19 cellular contexts compared by ENCODE assay signal in genomic region chr10:97485647-97486281, GRCh38. TPM values are rescaled to one million over a fixed set of nuclear protein-coding genes. Genes with fewer than 3 reads are reported as not detected.
A peak's percentile ranks its signal among the peaks of the same experiment; 100 is the strongest.
DNase-seq lines count a peak whose midpoint lies in the region; ATAC-seq, FAIRE-seq and TF ChIP-seq lines count a peak whose summit lies in the region.
"Had no signal": no experiment of that assay in that cellular context is flagged by ENCODE, and none has a peak within 500 bp of the region (broad histone marks: within the 10 kb centered on the region; RNA-seq: fewer than 3 reads in every experiment).

No MANE protein-coding gene starts in this region.

- in situ Hi-C loops in HepG2 (cut with HindIII; ENCODE audit: extremely low pct_ligation_motif_present, low pct_unique_long_range_greater_than_20kb), result no loop called here

- DNase-seq in right lobe of liver (no peak), HepG2 (ENCODE audit: low spot score) (no peak), chondrocyte (ENCODE audit: low spot score) (no peak), mesenteric fat pad (ENCODE audit: low spot score) (peak; percentile 9), NCI-H446 treated with DMSO at 0.1 percent for 48 hours (lab: John Stamatoyannopoulos, UW) (no peak), NCI-H526 treated with DMSO at 0.1 percent for 48 hours (lab: John Stamatoyannopoulos, UW) (no peak)
- DNase-seq: BE2C; CD4-positive, alpha-beta memory T cell; COR-L47; DMS153; DMS79 treated with DMSO at 0.1 percent for 48 hours; EL; GOT3; H9 had no signal

- POLR2A ChIA-PET in HepG2 (lab: Yijun Ruan, JAX), result no interaction called here

- no peak overlapping the region for H2AFZ ChIP-seq in HepG2 (ENCODE audit: low read length)

- TF ChIP-seq CTCF in right lobe of liver (IDR thresholded peaks at IDR 0.05) (no peak), HepG2 (CRISPR knock-in tag; IDR thresholded peaks at IDR 0.05) (no peak), chondrocyte (IDR thresholded peaks at IDR 0.05) (no peak)

- no peak overlapping the region for H3K4me3 Mint-ChIP-seq in chondrocyte (ENCODE audit: unreplicated experiment)
- H3K4me3 Mint-ChIP-seq: CD4-positive, alpha-beta memory T cell; H9 had no signal

- peaks cover 23% of the 10 kb centered on the region for H3K4me1 Mint-ChIP-seq in chondrocyte (ENCODE audit: low read depth)

- TF ChIP-seq RAD21 in HepG2 (CRISPR knock-in tag; IDR thresholded peaks at IDR 0.05), result no peak

- H3K9me3 ChIP-seq in right lobe of liver, result no peaks in the 10 kb centered on the region
- no peaks in the 10 kb centered on the region for H3K9me3 ChIP-seq in HepG2 (ENCODE audit: low read length)
- H3K9me3 ChIP-seq: A549, BE2C had no signal

- TF ChIP-seq POLR2A in right lobe of liver (IDR thresholded peaks at IDR 0.05) (no peak), HepG2 (IDR thresholded peaks at IDR 0.05; ENCODE audit: insufficient read depth in 1 of 2, low read depth in 2 of 2, low read length in 2 of 2) (no peak)

- intact Hi-C loops in right lobe of liver (cut with DNase I), result no loop called here
- intact Hi-C loops in HepG2 (cut with micrococcal nuclease; ENCODE audit: unreplicated experiment), result no loop called here

- 76% methylated on average over 4 of the region's 4 CpGs for WGBS in right lobe of liver (ENCODE audit: insufficient coverage, low coverage, low lambda C conversion rate, missing lambda C conversion rate)
- 96% methylated on average over 4 of the region's 4 CpGs for WGBS in HepG2 (ENCODE audit: low lambda C conversion rate)

- H4K20me1 ChIP-seq in HepG2 (ENCODE audit: insufficient read depth, low read length), result peaks cover 7% of the 10 kb centered on the region; the same call in 1 of the 2 replicates

- H3K9me3 Mint-ChIP-seq in chondrocyte (ENCODE audit: low read depth), result no peaks in the 10 kb centered on the region
- H3K9me3 Mint-ChIP-seq: CD4-positive, alpha-beta memory T cell; H9 had no signal

- H3K36me3 Mint-ChIP-seq in chondrocyte (ENCODE audit: low read depth), result peaks cover 2% of the 10 kb centered on the region

- H3K4me1 ChIP-seq in right lobe of liver, result peaks cover 0 to 14% (median 2%) of the 10 kb centered on the region in 4 donors
- H3K4me1 ChIP-seq in HepG2 (ENCODE audit: insufficient read depth, low read length), result peaks cover 9% of the 10 kb centered on the region; the same call in 1 of the 2 replicates
- H3K4me1 ChIP-seq: BE2C had no signal

- H3K27me3 ChIP-seq in right lobe of liver, result no peaks in the 10 kb centered on the region
- H3K27me3 ChIP-seq in HepG2 (ENCODE audit: control insufficient read depth in 1 of 2, insufficient read depth in 2 of 2, low read length in 2 of 2), result no peaks in the 10 kb centered on the region
- H3K27me3 ChIP-seq: BE2C had no signal

- no peak overlapping the region for H3K9ac ChIP-seq in HepG2 (ENCODE audit: insufficient read depth, low read depth, low read length)

- BruUV-seq in HepG2 (replicated peaks; lab: Mats Ljungman, UMichigan), result no TSS peak

- H3K79me2 ChIP-seq in HepG2 (ENCODE audit: insufficient read depth, low read length), result peaks cover 59% of the 10 kb centered on the region

- no peak for FAIRE-seq in HepG2 (lab: Jason Lieb, UNC)
- FAIRE-seq: A549, D721Med, G401.6, GM12891 had no signal

- H3K4me3 ChIP-seq in right lobe of liver (no peak overlapping the region), HepG2 (replicated peaks in 1 of 3; ENCODE audit: insufficient read depth in 1 of 3, low read depth in 2 of 3, low read length in 3 of 3) (no peak overlapping the region)
- H3K4me3 ChIP-seq: A549 had no signal

- TF ChIP-seq EP300 in HepG2 (IDR thresholded peaks at IDR 0.05; ENCODE audit: low read depth in 2 of 2, low read length in 2 of 2) (no peak), HepG2 (CRISPR knock-in tag; IDR thresholded peaks at IDR 0.05; ENCODE audit: borderline replicate concordance) (no peak)

- no peak overlapping the region for H3K4me2 ChIP-seq in HepG2 (ENCODE audit: low read depth, low read length)
- H3K4me2 ChIP-seq: A549 had no signal

- H3K27ac ChIP-seq in right lobe of liver, result no peak overlapping the region
- H3K27ac ChIP-seq in HepG2 (ENCODE audit: extremely low read length, insufficient read depth, low read length), result no peak overlapping the region
- H3K27ac ChIP-seq: A549, C4-2B had no signal

- ATAC-seq in right lobe of liver (peak; percentile 33 to 56 (median 46)), HepG2 (no peak)
- ATAC-seq: A549 had no signal

- CTCF ChIA-PET in HepG2 (lab: Yijun Ruan, JAX; ENCODE audit: low intra/inter-chr PET ratio, low total read pairs), result no interaction called here

- H3K36me3 ChIP-seq in right lobe of liver, result peaks cover 0 to 6% (median 2%) of the 10 kb centered on the region in 4 donors
- peaks cover 5 to 37% of the 10 kb centered on the region in 2 experiments for H3K36me3 ChIP-seq in HepG2 (replicated peaks in 1 of 2; ENCODE audit: control insufficient read depth in 1 of 2, insufficient read depth in 2 of 2, low read length in 2 of 2)

- peak overlapping the region; percentile 4 for H3K27ac Mint-ChIP-seq in chondrocyte (ENCODE audit: unreplicated experiment)

- no peaks in the 10 kb centered on the region for H3K27me3 Mint-ChIP-seq in chondrocyte (ENCODE audit: low read depth)
- H3K27me3 Mint-ChIP-seq: CD4-positive, alpha-beta memory T cell had no signal

RNA-seq across cellular contexts. Expression of gene MMS19, which starts 12.5 kb away (rescaled TPM):
- total RNA-seq in right lobe of liver (10 to 100 TPM; 18.7 to 40.7 (median 20.3) TPM), HepG2 (2016; rRNA removed; fragmentation: Illumina TruSeq; extraction: Trizol) (76.4 and 95.9 TPM in 2 replicates), chondrocyte (63.4 to 80.2 TPM (median 66.6 TPM) in 3 replicates), mesenteric fat pad (38.0 TPM)
- total RNA-seq in HepG2 (2016; cell fraction: cytosol; rRNA removed; fragmentation: Illumina TruSeq; extraction: Trizol; ENCODE audit: low read depth), result 27.5 and 31.1 TPM in 2 replicates
- total RNA-seq in HepG2 (2016; cell fraction: insoluble cytoplasmic fraction; rRNA removed; fragmentation: Illumina TruSeq; extraction: Trizol), result 79.3 and 88.8 TPM in 2 replicates
- total RNA-seq in HepG2 (2016; cell fraction: membrane; rRNA removed; fragmentation: Illumina TruSeq; extraction: Trizol), result 38.8 and 43.6 TPM in 2 replicates
- total RNA-seq in HepG2 (2016; cell fraction: nucleus; rRNA removed; fragmentation: Illumina TruSeq; extraction: Trizol), result 62.7 and 83.1 TPM in 2 replicates
- 106 and 107 TPM in 2 replicates for polyA plus RNA-seq in HepG2 (2011; rRNA removed)
- 89.6 and 111 TPM in 2 replicates for polyA plus RNA-seq in HepG2 (2011; cell fraction: cytosol; rRNA removed)
- 266 and 333 TPM in 2 replicates for polyA plus RNA-seq in HepG2 (2011; cell fraction: nucleus; rRNA removed)
- polyA plus RNA-seq in HepG2 (2012), result 58.1 and 64.4 TPM in 2 replicates
- polyA plus RNA-seq in HepG2 (2016; cell fraction: cytosol; fragmentation: Illumina TruSeq; extraction: Trizol; ENCODE audit: low read depth), result 12.2 and 14.0 TPM in 2 replicates
- 75.8 and 88.6 TPM in 2 replicates for polyA plus RNA-seq in HepG2 (2016; cell fraction: insoluble cytoplasmic fraction; fragmentation: Illumina TruSeq; extraction: Trizol; ENCODE audit: low read depth)
- polyA plus RNA-seq in HepG2 (2016; cell fraction: membrane; fragmentation: Illumina TruSeq; extraction: Trizol; ENCODE audit: low read depth), result 26.7 and 29.6 TPM in 2 replicates
- polyA plus RNA-seq in HepG2 (2016; cell fraction: nucleus; fragmentation: Illumina TruSeq; extraction: Trizol; ENCODE audit: insufficient read depth, low read depth), result 128 and 129 TPM in 2 replicates
- 188 and 392 TPM in 2 replicates for polyA minus RNA-seq in HepG2 (2011; rRNA and poly(A)+ RNA removed; ENCODE audit: low replicate concordance)
- polyA minus RNA-seq in HepG2 (2011; cell fraction: cytosol; rRNA and poly(A)+ RNA removed), result 76.6 and 90.0 TPM in 2 replicates
- polyA minus RNA-seq in HepG2 (2011; cell fraction: nucleus; rRNA and poly(A)+ RNA removed), result 109 and 123 TPM in 2 replicates

RNA-seq across cellular contexts. Expression of gene UBTD1, which starts 13.0 kb away (rescaled TPM):
- total RNA-seq in right lobe of liver (1 to 10 TPM; 5.4 to 8.8 (median 7.0) TPM), HepG2 (2016; rRNA removed; fragmentation: Illumina TruSeq; extraction: Trizol) (5.8 and 7.9 TPM in 2 replicates), chondrocyte (29.3 to 38.2 TPM (median 38.2 TPM) in 3 replicates), mesenteric fat pad (19.9 TPM)
- 9.2 and 11.9 TPM in 2 replicates for total RNA-seq in HepG2 (2016; cell fraction: cytosol; rRNA removed; fragmentation: Illumina TruSeq; extraction: Trizol; ENCODE audit: low read depth)
- 6.4 and 7.1 TPM in 2 replicates for total RNA-seq in HepG2 (2016; cell fraction: insoluble cytoplasmic fraction; rRNA removed; fragmentation: Illumina TruSeq; extraction: Trizol)
- total RNA-seq in HepG2 (2016; cell fraction: membrane; rRNA removed; fragmentation: Illumina TruSeq; extraction: Trizol), result 14.8 and 18.5 TPM in 2 replicates
- 2.4 and 3.1 TPM in 2 replicates for total RNA-seq in HepG2 (2016; cell fraction: nucleus; rRNA removed; fragmentation: Illumina TruSeq; extraction: Trizol)
- polyA plus RNA-seq in HepG2 (2011; rRNA removed), result 10.0 and 11.4 TPM in 2 replicates
- 9.4 and 14.7 TPM in 2 replicates for polyA plus RNA-seq in HepG2 (2011; cell fraction: cytosol; rRNA removed)
- 8.0 and 8.7 TPM in 2 replicates for polyA plus RNA-seq in HepG2 (2011; cell fraction: nucleus; rRNA removed)
- polyA plus RNA-seq in HepG2 (2012), result 3.0 and 5.7 TPM in 2 replicates
- 15.7 and 20.7 TPM in 2 replicates for polyA plus RNA-seq in HepG2 (2016; cell fraction: cytosol; fragmentation: Illumina TruSeq; extraction: Trizol; ENCODE audit: low read depth)
- polyA plus RNA-seq in HepG2 (2016; cell fraction: insoluble cytoplasmic fraction; fragmentation: Illumina TruSeq; extraction: Trizol; ENCODE audit: low read depth), result 7.6 and 9.1 TPM in 2 replicates
- 18.5 and 20.4 TPM in 2 replicates for polyA plus RNA-seq in HepG2 (2016; cell fraction: membrane; fragmentation: Illumina TruSeq; extraction: Trizol; ENCODE audit: low read depth)
- polyA plus RNA-seq in HepG2 (2016; cell fraction: nucleus; fragmentation: Illumina TruSeq; extraction: Trizol; ENCODE audit: insufficient read depth, low read depth), result 7.0 and 8.0 TPM in 2 replicates
- 3.1 and 12.1 TPM in 2 replicates for polyA minus RNA-seq in HepG2 (2011; rRNA and poly(A)+ RNA removed; ENCODE audit: low replicate concordance)
- polyA minus RNA-seq in HepG2 (2011; cell fraction: cytosol; rRNA and poly(A)+ RNA removed), result 5.4 and 6.2 TPM in 2 replicates
- polyA minus RNA-seq in HepG2 (2011; cell fraction: nucleus; rRNA and poly(A)+ RNA removed), result 1.4 and 1.5 TPM in 2 replicates

RNA-seq across cellular contexts. Expression of gene ZDHHC16, which starts 39.8 kb away (rescaled TPM):
- 10 to 100 TPM; 15.8 to 27.0 (median 22.8) TPM for total RNA-seq in right lobe of liver
- 30.2 and 41.8 TPM in 2 replicates for total RNA-seq in HepG2 (2016; rRNA removed; fragmentation: Illumina TruSeq; extraction: Trizol)
- 84.0 and 92.7 TPM in 2 replicates for total RNA-seq in HepG2 (2016; cell fraction: cytosol; rRNA removed; fragmentation: Illumina TruSeq; extraction: Trizol; ENCODE audit: low read depth)
- total RNA-seq in HepG2 (2016; cell fraction: insoluble cytoplasmic fraction; rRNA removed; fragmentation: Illumina TruSeq; extraction: Trizol), result 25.9 and 43.5 TPM in 2 replicates
- total RNA-seq in HepG2 (2016; cell fraction: membrane; rRNA removed; fragmentation: Illumina TruSeq; extraction: Trizol), result 104 and 115 TPM in 2 replicates
- 30.7 and 33.0 TPM in 2 replicates for total RNA-seq in HepG2 (2016; cell fraction: nucleus; rRNA removed; fragmentation: Illumina TruSeq; extraction: Trizol)
- polyA plus RNA-seq in HepG2 (2011; rRNA removed), result 40.8 and 49.4 TPM in 2 replicates
- polyA plus RNA-seq in HepG2 (2011; cell fraction: cytosol; rRNA removed), result 50.8 and 52.5 TPM in 2 replicates
- 59.0 and 60.8 TPM in 2 replicates for polyA plus RNA-seq in HepG2 (2011; cell fraction: nucleus; rRNA removed)
- 15.7 and 18.2 TPM in 2 replicates for polyA plus RNA-seq in HepG2 (2012)
- polyA plus RNA-seq in HepG2 (2016; cell fraction: cytosol; fragmentation: Illumina TruSeq; extraction: Trizol; ENCODE audit: low read depth), result 102 and 121 TPM in 2 replicates
- 34.1 and 41.4 TPM in 2 replicates for polyA plus RNA-seq in HepG2 (2016; cell fraction: insoluble cytoplasmic fraction; fragmentation: Illumina TruSeq; extraction: Trizol; ENCODE audit: low read depth)
- 122 and 132 TPM in 2 replicates for polyA plus RNA-seq in HepG2 (2016; cell fraction: membrane; fragmentation: Illumina TruSeq; extraction: Trizol; ENCODE audit: low read depth)
- polyA plus RNA-seq in HepG2 (2016; cell fraction: nucleus; fragmentation: Illumina TruSeq; extraction: Trizol; ENCODE audit: insufficient read depth, low read depth), result 55.7 and 56.8 TPM in 2 replicates
- 142 and 286 TPM in 2 replicates for polyA minus RNA-seq in HepG2 (2011; rRNA and poly(A)+ RNA removed; ENCODE audit: low replicate concordance)
- polyA minus RNA-seq in HepG2 (2011; cell fraction: cytosol; rRNA and poly(A)+ RNA removed), result 20.4 TPM in 2 replicates
- polyA minus RNA-seq in HepG2 (2011; cell fraction: nucleus; rRNA and poly(A)+ RNA removed), result 33.9 and 35.7 TPM in 2 replicates
- 50.4 to 64.8 TPM (median 53.0 TPM) in 3 replicates for total RNA-seq in chondrocyte
- 28.0 TPM for total RNA-seq in mesenteric fat pad

RNA-seq across cellular contexts. Expression of gene EXOSC1, which starts 40.0 kb away (rescaled TPM):
- total RNA-seq in right lobe of liver (10 to 100 TPM in 5 of 6 experiments, 1 to 10 TPM in 1; 9.2 to 19.1 (median 11.8) TPM), HepG2 (2016; rRNA removed; fragmentation: Illumina TruSeq; extraction: Trizol) (39.9 and 47.6 TPM in 2 replicates), chondrocyte (28.6 to 41.2 TPM (median 28.7 TPM) in 3 replicates), mesenteric fat pad (21.2 TPM)
- 23.7 and 27.6 TPM in 2 replicates for total RNA-seq in HepG2 (2016; cell fraction: cytosol; rRNA removed; fragmentation: Illumina TruSeq; extraction: Trizol; ENCODE audit: low read depth)
- 37.7 and 48.0 TPM in 2 replicates for total RNA-seq in HepG2 (2016; cell fraction: insoluble cytoplasmic fraction; rRNA removed; fragmentation: Illumina TruSeq; extraction: Trizol)
- total RNA-seq in HepG2 (2016; cell fraction: membrane; rRNA removed; fragmentation: Illumina TruSeq; extraction: Trizol), result 24.0 and 25.8 TPM in 2 replicates
- 16.9 and 23.2 TPM in 2 replicates for total RNA-seq in HepG2 (2016; cell fraction: nucleus; rRNA removed; fragmentation: Illumina TruSeq; extraction: Trizol)
- polyA plus RNA-seq in HepG2 (2011; rRNA removed), result 36.3 and 38.0 TPM in 2 replicates
- polyA plus RNA-seq in HepG2 (2011; cell fraction: cytosol; rRNA removed), result 37.5 and 37.9 TPM in 2 replicates
- polyA plus RNA-seq in HepG2 (2011; cell fraction: nucleus; rRNA removed), result 14.0 and 17.7 TPM in 2 replicates
- 31.8 and 32.0 TPM in 2 replicates for polyA plus RNA-seq in HepG2 (2012)
- 21.2 and 21.7 TPM in 2 replicates for polyA plus RNA-seq in HepG2 (2016; cell fraction: cytosol; fragmentation: Illumina TruSeq; extraction: Trizol; ENCODE audit: low read depth)
- 59.8 and 61.6 TPM in 2 replicates for polyA plus RNA-seq in HepG2 (2016; cell fraction: insoluble cytoplasmic fraction; fragmentation: Illumina TruSeq; extraction: Trizol; ENCODE audit: low read depth)
- 21.5 and 23.2 TPM in 2 replicates for polyA plus RNA-seq in HepG2 (2016; cell fraction: membrane; fragmentation: Illumina TruSeq; extraction: Trizol; ENCODE audit: low read depth)
- 37.6 TPM in 2 replicates for polyA plus RNA-seq in HepG2 (2016; cell fraction: nucleus; fragmentation: Illumina TruSeq; extraction: Trizol; ENCODE audit: insufficient read depth, low read depth)
- 34.4 and 67.4 TPM in 2 replicates for polyA minus RNA-seq in HepG2 (2011; rRNA and poly(A)+ RNA removed; ENCODE audit: low replicate concordance)
- 7.6 and 7.7 TPM in 2 replicates for polyA minus RNA-seq in HepG2 (2011; cell fraction: cytosol; rRNA and poly(A)+ RNA removed)
- polyA minus RNA-seq in HepG2 (2011; cell fraction: nucleus; rRNA and poly(A)+ RNA removed), result 10.6 and 14.4 TPM in 2 replicates

RNA-seq across cellular contexts. Expression of gene PGAM1, which starts 59.8 kb away (rescaled TPM):
- 100 to 1,000 TPM; 100 to 228 (median 162) TPM for total RNA-seq in right lobe of liver
- 354 and 442 TPM in 2 replicates for total RNA-seq in HepG2 (2016; rRNA removed; fragmentation: Illumina TruSeq; extraction: Trizol)
- total RNA-seq in HepG2 (2016; cell fraction: cytosol; rRNA removed; fragmentation: Illumina TruSeq; extraction: Trizol; ENCODE audit: low read depth), result 44.3 and 47.0 TPM in 2 replicates
- 352 and 439 TPM in 2 replicates for total RNA-seq in HepG2 (2016; cell fraction: insoluble cytoplasmic fraction; rRNA removed; fragmentation: Illumina TruSeq; extraction: Trizol)
- total RNA-seq in HepG2 (2016; cell fraction: membrane; rRNA removed; fragmentation: Illumina TruSeq; extraction: Trizol), result 128 and 141 TPM in 2 replicates
- 126 and 144 TPM in 2 replicates for total RNA-seq in HepG2 (2016; cell fraction: nucleus; rRNA removed; fragmentation: Illumina TruSeq; extraction: Trizol)
- 403 and 483 TPM in 2 replicates for polyA plus RNA-seq in HepG2 (2011; rRNA removed)
- polyA plus RNA-seq in HepG2 (2011; cell fraction: cytosol; rRNA removed), result 471 and 548 TPM in 2 replicates
- polyA plus RNA-seq in HepG2 (2011; cell fraction: nucleus; rRNA removed), result 110 and 124 TPM in 2 replicates
- 318 and 342 TPM in 2 replicates for polyA plus RNA-seq in HepG2 (2012)
- polyA plus RNA-seq in HepG2 (2016; cell fraction: cytosol; fragmentation: Illumina TruSeq; extraction: Trizol; ENCODE audit: low read depth), result 50.9 and 54.4 TPM in 2 replicates
- polyA plus RNA-seq in HepG2 (2016; cell fraction: insoluble cytoplasmic fraction; fragmentation: Illumina TruSeq; extraction: Trizol; ENCODE audit: low read depth), result 474 and 488 TPM in 2 replicates
- 112 and 113 TPM in 2 replicates for polyA plus RNA-seq in HepG2 (2016; cell fraction: membrane; fragmentation: Illumina TruSeq; extraction: Trizol; ENCODE audit: low read depth)
- 181 and 193 TPM in 2 replicates for polyA plus RNA-seq in HepG2 (2016; cell fraction: nucleus; fragmentation: Illumina TruSeq; extraction: Trizol; ENCODE audit: insufficient read depth, low read depth)
- 592 and 624 TPM in 2 replicates for polyA minus RNA-seq in HepG2 (2011; rRNA and poly(A)+ RNA removed; ENCODE audit: low replicate concordance)
- polyA minus RNA-seq in HepG2 (2011; cell fraction: cytosol; rRNA and poly(A)+ RNA removed), result 212 and 243 TPM in 2 replicates
- polyA minus RNA-seq in HepG2 (2011; cell fraction: nucleus; rRNA and poly(A)+ RNA removed), result 56.7 and 63.2 TPM in 2 replicates
- total RNA-seq in chondrocyte, result 304 to 334 TPM (median 324 TPM) in 3 replicates
- 190 TPM for total RNA-seq in mesenteric fat pad
